21 cellular contexts compared by ENCODE assay signal in genomic region chr10:67075381-67076001, GRCh38.
"Had no signal": no experiment of that assay in that cellular context is flagged by ENCODE, and none has a peak within 500 bp of the region (broad histone marks: within the 10 kb centered on the region; RNA-seq: fewer than 3 reads in every experiment).

No MANE protein-coding gene starts in this region.

- H3K4me1 ChIP-seq: breast epithelium, foreskin keratinocyte, thyroid gland had no signal

- H3K4me3 ChIP-seq: breast epithelium, thyroid gland had no signal

- H3K27ac Mint-ChIP-seq: activated B cell treated with CpG ODN at 0.5 μM for 24 hours; activated CD4-positive, alpha-beta T cell treated with anti-CD3 and anti-CD28 coated beads for 36 hours; activated naive CD8-positive, alpha-beta T cell treated with anti-CD3 and anti-CD28 coated beads for 36 hours; activated T-helper 2 cell treated with anti-CD3 and anti-CD28 coated beads, Interferon-gamma antibody, Interleukin-2, Interleukin-4, amounts not matched to agents 10 μg/mL and 5 μg/mL and 100 μg/mL, durations not matched to agents 14 hours and 24 hours and 36 hours; naive thymus-derived CD8-positive, alpha-beta T cell; progenitor cell of endocrine pancreas; stimulated activated naive CD8-positive, alpha-beta T cell treated with anti-CD3 and anti-CD28 coated beads, Interleukin-15, Interleukin-2, amounts not matched to agents 100 ng/mL and 50 ng/mL, for 24 hours had no signal

- H3K4me3 Mint-ChIP-seq: activated B cell treated with CpG ODN at 0.5 μM for 24 hours; activated CD4-positive, alpha-beta T cell treated with anti-CD3 and anti-CD28 coated beads for 36 hours; activated naive CD8-positive, alpha-beta T cell treated with anti-CD3 and anti-CD28 coated beads for 36 hours; activated T-cell treated with anti-CD3 and anti-CD28 coated beads, Interleukin-2, amount 50 U/mL, for 4 hours; naive thymus-derived CD8-positive, alpha-beta T cell; stimulated activated naive CD8-positive, alpha-beta T cell treated with anti-CD3 and anti-CD28 coated beads, Interleukin-15, Interleukin-2, amounts not matched to agents 100 ng/mL and 50 ng/mL, for 24 hours had no signal

- H3K36me3 ChIP-seq: breast epithelium, thyroid gland had no signal

- H3K27me3 ChIP-seq: foreskin keratinocyte, thyroid gland had no signal

- H3K27me3 Mint-ChIP-seq: activated B cell treated with CpG ODN at 0.5 μM for 24 hours; activated naive CD8-positive, alpha-beta T cell treated with anti-CD3 and anti-CD28 coated beads for 36 hours; progenitor cell of endocrine pancreas; stimulated activated naive CD8-positive, alpha-beta T cell treated with anti-CD3 and anti-CD28 coated beads, Interleukin-15, Interleukin-2, amounts not matched to agents 100 ng/mL and 50 ng/mL, for 24 hours had no signal

- H3K27ac ChIP-seq: breast epithelium, foreskin keratinocyte, thyroid gland had no signal

- H3K4me1 Mint-ChIP-seq: activated B cell treated with CpG ODN at 0.5 μM for 24 hours; activated CD4-positive, alpha-beta T cell treated with anti-CD3 and anti-CD28 coated beads for 36 hours; activated naive CD8-positive, alpha-beta T cell treated with anti-CD3 and anti-CD28 coated beads for 36 hours; naive thymus-derived CD8-positive, alpha-beta T cell had no signal

- ATAC-seq: activated CD4-positive, alpha-beta T cell treated with anti-CD3 and anti-CD28 coated beads for 36 hours; activated T-cell treated with anti-CD3 and anti-CD28 coated beads, Interleukin-2, amount 50 U/mL, for 4 hours; foreskin keratinocyte; left colon; naive thymus-derived CD8-positive, alpha-beta T cell had no signal

- H3K9me3 ChIP-seq: breast epithelium, thyroid gland had no signal

- DNase-seq: activated B cell treated with CpG ODN at 0.5 μM for 24 hours; activated CD4-positive, alpha-beta T cell treated with anti-CD3 and anti-CD28 coated beads for 36 hours; activated CD4-positive, alpha-beta T cell treated with anti-CD3 and anti-CD28 coated beads, Interleukin-2, amount 50 U/mL, for 48 hours; activated CD8-positive, alpha-beta memory T cell treated with anti-CD3 and anti-CD28 coated beads, Interleukin-2, amount 50 U/mL, for 48 hours; activated naive CD4-positive, alpha-beta T cell; activated naive CD8-positive, alpha-beta T cell treated with anti-CD3 and anti-CD28 coated beads for 36 hours; activated T-cell treated with anti-CD3 and anti-CD28 coated beads, Interleukin-2, amount 50 U/mL, for 4 hours; foreskin keratinocyte; islet precursor cell; left colon; naive thymus-derived CD8-positive, alpha-beta T cell; right cardiac atrium; stimulated activated CD4-positive, alpha-beta T cell treated with anti-CD3 and anti-CD28 coated beads, Interleukin-12 subunit alpha, Interleukin-12 subunit beta, amount 100 ng/mL, for 4 hours; stimulated activated CD4-positive, alpha-beta T cell treated with anti-CD3 and anti-CD28 coated beads, Interleukin-4, amount 100 ng/mL, for 4 hours; substantia nigra; T-helper 9 cell; thyroid gland had no signal

- H3K36me3 Mint-ChIP-seq: activated naive CD8-positive, alpha-beta T cell treated with anti-CD3 and anti-CD28 coated beads for 36 hours; naive thymus-derived CD8-positive, alpha-beta T cell had no signal

- H3K9me3 Mint-ChIP-seq: activated T-cell treated with anti-CD3 and anti-CD28 coated beads, Interleukin-2, amount 50 U/mL, for 4 hours; activated T-helper 2 cell treated with anti-CD3 and anti-CD28 coated beads, Interferon-gamma antibody, Interleukin-2, Interleukin-4, amounts not matched to agents 10 μg/mL and 5 μg/mL and 100 μg/mL, durations not matched to agents 14 hours and 24 hours and 36 hours; stimulated activated naive CD8-positive, alpha-beta T cell treated with anti-CD3 and anti-CD28 coated beads, Interleukin-15, Interleukin-2, amounts not matched to agents 100 ng/mL and 50 ng/mL, for 24 hours had no signal
